20 cellular contexts compared by ENCODE assay signal in genomic region chr5:72356361-72356760, GRCh38.
"Had no signal": no experiment of that assay in that cellular context is flagged by ENCODE, and none has a peak within 500 bp of the region (broad histone marks: within the 10 kb centered on the region; RNA-seq: fewer than 3 reads in every experiment).

No MANE protein-coding gene starts in this region.

- H3K4me3 ChIP-seq: coronary artery, Peyer's patch, SJCRH30 had no signal

- H3K9me3 ChIP-seq: Peyer's patch, SJCRH30, SK-N-SH had no signal

- H3K4me1 Mint-ChIP-seq: activated CD4-positive, alpha-beta memory T cell treated with anti-CD3 and anti-CD28 coated beads, Interleukin-2, amount 10 ng/mL, durations not matched to agents 7 days and 5 days; activated naive CD4-positive, alpha-beta T cell treated with anti-CD3 and anti-CD28 coated beads, Interleukin-2, amount 10 ng/mL, durations not matched to agents 7 days and 5 days; activated naive CD8-positive, alpha-beta T cell treated with anti-CD3 and anti-CD28 coated beads for 36 hours had no signal

- ATAC-seq: activated CD4-positive, alpha-beta T cell treated with anti-CD3 and anti-CD28 coated beads for 36 hours had no signal

- H3K4me3 Mint-ChIP-seq: activated CD4-positive, alpha-beta memory T cell treated with anti-CD3 and anti-CD28 coated beads, Interleukin-2, amount 10 ng/mL, durations not matched to agents 7 days and 5 days; activated CD4-positive, alpha-beta T cell treated with anti-CD3 and anti-CD28 coated beads for 36 hours; activated naive CD4-positive, alpha-beta T cell treated with anti-CD3 and anti-CD28 coated beads, Interleukin-2, amount 10 ng/mL, durations not matched to agents 7 days and 5 days; activated naive CD8-positive, alpha-beta T cell treated with anti-CD3 and anti-CD28 coated beads for 36 hours had no signal

- H3K27me3 ChIP-seq: Peyer's patch, SJCRH30 had no signal

- H3K9me3 Mint-ChIP-seq: activated CD4-positive, alpha-beta memory T cell treated with anti-CD3 and anti-CD28 coated beads, Interleukin-2, amount 10 ng/mL, durations not matched to agents 7 days and 5 days; activated naive CD4-positive, alpha-beta T cell treated with anti-CD3 and anti-CD28 coated beads, Interleukin-2, amount 10 ng/mL, durations not matched to agents 7 days and 5 days; activated naive CD8-positive, alpha-beta T cell treated with anti-CD3 and anti-CD28 coated beads for 36 hours; activated T-helper 2 cell treated with anti-CD3 and anti-CD28 coated beads, Interferon-gamma antibody, Interleukin-2, Interleukin-4, amounts not matched to agents 10 μg/mL and 5 μg/mL and 100 μg/mL, durations not matched to agents 14 hours and 24 hours and 36 hours had no signal

- H3K27ac ChIP-seq: coronary artery, Peyer's patch, RWPE1, SJCRH30, VCaP had no signal

- H3K27ac Mint-ChIP-seq: activated CD4-positive, alpha-beta memory T cell treated with anti-CD3 and anti-CD28 coated beads, Interleukin-2, amount 10 ng/mL, durations not matched to agents 7 days and 5 days; activated CD4-positive, alpha-beta T cell treated with anti-CD3 and anti-CD28 coated beads for 36 hours; activated naive CD4-positive, alpha-beta T cell treated with anti-CD3 and anti-CD28 coated beads, Interleukin-2, amount 10 ng/mL, durations not matched to agents 7 days and 5 days; activated naive CD8-positive, alpha-beta T cell treated with anti-CD3 and anti-CD28 coated beads for 36 hours; activated T-helper 2 cell treated with anti-CD3 and anti-CD28 coated beads, Interferon-gamma antibody, Interleukin-2, Interleukin-4, amounts not matched to agents 10 μg/mL and 5 μg/mL and 100 μg/mL, durations not matched to agents 14 hours and 24 hours and 36 hours had no signal

- DNase-seq: activated CD4-positive, alpha-beta memory T cell treated with anti-CD3 and anti-CD28 coated beads, Interleukin-2, amount 10 ng/mL, durations not matched to agents 7 days and 5 days; activated CD4-positive, alpha-beta T cell treated with anti-CD3 and anti-CD28 coated beads for 36 hours; activated CD4-positive, alpha-beta T cell treated with anti-CD3 and anti-CD28 coated beads, Interleukin-2, amount 50 U/mL, for 1 hour; activated gamma-delta T cell treated with Interleukin-2 at 50 U/mL for 16 hours; activated naive CD4-positive, alpha-beta T cell treated with anti-CD3 and anti-CD28 coated beads, Interleukin-2, amount 10 ng/mL, durations not matched to agents 7 days and 5 days; activated naive CD8-positive, alpha-beta T cell treated with anti-CD3 and anti-CD28 coated beads for 36 hours; activated T-cell treated with anti-CD3 and anti-CD28 coated beads for 4 hours; activated T-cell treated with anti-CD3 and anti-CD28 coated beads, Interleukin-2, amount 50 U/mL, for 48 hours; MM.1S; NCI-H1105; NCI-H187 treated with DMSO at 0.1 percent for 48 hours; NCI-H2081 treated with DMSO at 0.1 percent for 48 hours; Peyer's patch; T-helper 1 cell had no signal

- H3K27me3 Mint-ChIP-seq: activated CD4-positive, alpha-beta memory T cell treated with anti-CD3 and anti-CD28 coated beads, Interleukin-2, amount 10 ng/mL, durations not matched to agents 7 days and 5 days; activated CD4-positive, alpha-beta T cell treated with anti-CD3 and anti-CD28 coated beads for 36 hours; activated naive CD4-positive, alpha-beta T cell treated with anti-CD3 and anti-CD28 coated beads, Interleukin-2, amount 10 ng/mL, durations not matched to agents 7 days and 5 days; activated naive CD8-positive, alpha-beta T cell treated with anti-CD3 and anti-CD28 coated beads for 36 hours had no signal
